In the genomic region with DNA sequence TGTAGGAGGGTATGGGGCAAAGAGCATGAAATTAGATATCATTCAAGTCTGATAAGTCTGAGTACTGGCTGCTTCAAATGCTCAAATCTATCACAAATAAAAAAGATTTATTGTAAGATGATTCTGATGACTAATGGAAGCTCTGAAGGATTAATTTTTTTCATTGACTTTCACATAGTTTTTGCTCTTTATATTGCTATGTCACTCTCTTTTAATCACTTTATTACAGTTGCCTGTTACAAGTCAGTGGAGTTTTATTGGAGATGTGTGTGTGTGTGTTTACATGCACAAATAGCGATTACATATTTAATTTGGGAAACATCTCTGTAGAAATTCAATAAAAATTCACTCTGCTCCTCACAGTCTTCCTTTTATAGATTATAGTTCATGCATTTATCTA, we compare ENCODE assay signal across 30 cellular contexts.
"Had no signal": no experiment of that assay in that cellular context is flagged by ENCODE, and none has a peak within 500 bp of the region (broad histone marks: within the 10 kb centered on the region; RNA-seq: fewer than 3 reads in every experiment).

No MANE protein-coding gene starts in this region.

- ATAC-seq: naive thymus-derived CD8-positive, alpha-beta T cell; natural killer cell treated with Interleukin-12 subunit alpha and Interleukin-12 subunit beta and Interleukin-15 and Interleukin-18, amount 100 ng/mL, for 72 hours; pancreas; right lobe of liver; stimulated activated memory B cell treated with anti-CD40 and anti-IgM and Interleukin-4, amounts not matched to agents 10 μg/mL and 1 μg/mL and 100 μg/mL, for 72 hours; stimulated activated naive CD8-positive, alpha-beta T cell treated with anti-CD3 and anti-CD28 coated beads, Interleukin-15, amount 100 ng/mL, for 72 hours; stimulated activated naive CD8-positive, alpha-beta T cell treated with anti-CD3 and anti-CD28 coated beads, Interleukin-15, Interleukin-2, amounts not matched to agents 100 U/mL and 50 U/mL, for 24 hours; upper lobe of right lung had no signal

- DNase-seq: naive thymus-derived CD8-positive, alpha-beta T cell; nephron progenitor cell; nucleus accumbens; pancreas; retina; right lobe of liver; sigmoid colon; spleen; stimulated activated CD4-positive, alpha-beta T cell treated with anti-CD3 and anti-CD28 coated beads, Interleukin-12 subunit alpha, Interleukin-12 subunit beta, amount 100 ng/mL, for 4 hours; stimulated activated CD4-positive, alpha-beta T cell treated with anti-CD3 and anti-CD28 coated beads, Interleukin-1b, Interleukin-23, amount 100 ng/mL, for 48 hours; stimulated activated CD4-positive, alpha-beta T cell treated with anti-CD3 and anti-CD28 coated beads, Interleukin-4, amount 100 ng/mL, for 1 hour; stimulated activated CD4-positive, alpha-beta T cell treated with anti-CD3 and anti-CD28 coated beads, Interleukin-4, amount 100 ng/mL, for 4 hours; stimulated activated CD8-positive, alpha-beta memory T cell treated with anti-CD3 and anti-CD28 coated beads, Interleukin-4, amount 100 ng/mL, for 48 hours; stimulated activated naive CD4-positive, alpha-beta T cell; stimulated activated naive CD8-positive, alpha-beta T cell treated with anti-CD3 and anti-CD28 coated beads, Interleukin-15, amount 100 ng/mL, for 72 hours; stimulated activated naive CD8-positive, alpha-beta T cell treated with anti-CD3 and anti-CD28 coated beads, Interleukin-15, Interleukin-2, amounts not matched to agents 100 U/mL and 50 U/mL, for 24 hours; substantia nigra; testis; tibial artery; transverse colon; upper lobe of right lung; uterus had no signal

- H3K4me3 ChIP-seq: pancreas, prostate gland, right atrium auricular region, right lobe of liver, sigmoid colon, skin epidermis, smooth muscle cell, spleen, suprapubic skin, testis, tibial artery, transverse colon, upper lobe of right lung, uterus had no signal

- H3K4me1 ChIP-seq: testis, upper lobe of right lung, uterus had no signal

- H3K27me3 ChIP-seq: neutrophil, pancreas, right atrium auricular region, right lobe of liver, sigmoid colon, spleen, suprapubic skin, testis, tibial artery, transverse colon, upper lobe of right lung, uterus had no signal

- H3K4me2 ChIP-seq: smooth muscle cell had no signal

- H3K27ac ChIP-seq: neutrophil, pancreas, prostate gland, right atrium auricular region, right lobe of liver, sigmoid colon, skin epidermis, spleen, suprapubic skin, testis, tibial artery, transverse colon, upper lobe of right lung, uterus had no signal

- H3K36me3 ChIP-seq: neutrophil, pancreas, prostate gland, right atrium auricular region, right lobe of liver, tibial artery, transverse colon, upper lobe of right lung, uterus had no signal

- H3K9me3 ChIP-seq: neutrophil, pancreas, prostate gland, right atrium auricular region, right lobe of liver, sigmoid colon, spleen, suprapubic skin, testis, tibial artery, transverse colon, upper lobe of right lung, uterus had no signal
